9 cellular contexts compared by ENCODE assay signal in the genomic region with DNA sequence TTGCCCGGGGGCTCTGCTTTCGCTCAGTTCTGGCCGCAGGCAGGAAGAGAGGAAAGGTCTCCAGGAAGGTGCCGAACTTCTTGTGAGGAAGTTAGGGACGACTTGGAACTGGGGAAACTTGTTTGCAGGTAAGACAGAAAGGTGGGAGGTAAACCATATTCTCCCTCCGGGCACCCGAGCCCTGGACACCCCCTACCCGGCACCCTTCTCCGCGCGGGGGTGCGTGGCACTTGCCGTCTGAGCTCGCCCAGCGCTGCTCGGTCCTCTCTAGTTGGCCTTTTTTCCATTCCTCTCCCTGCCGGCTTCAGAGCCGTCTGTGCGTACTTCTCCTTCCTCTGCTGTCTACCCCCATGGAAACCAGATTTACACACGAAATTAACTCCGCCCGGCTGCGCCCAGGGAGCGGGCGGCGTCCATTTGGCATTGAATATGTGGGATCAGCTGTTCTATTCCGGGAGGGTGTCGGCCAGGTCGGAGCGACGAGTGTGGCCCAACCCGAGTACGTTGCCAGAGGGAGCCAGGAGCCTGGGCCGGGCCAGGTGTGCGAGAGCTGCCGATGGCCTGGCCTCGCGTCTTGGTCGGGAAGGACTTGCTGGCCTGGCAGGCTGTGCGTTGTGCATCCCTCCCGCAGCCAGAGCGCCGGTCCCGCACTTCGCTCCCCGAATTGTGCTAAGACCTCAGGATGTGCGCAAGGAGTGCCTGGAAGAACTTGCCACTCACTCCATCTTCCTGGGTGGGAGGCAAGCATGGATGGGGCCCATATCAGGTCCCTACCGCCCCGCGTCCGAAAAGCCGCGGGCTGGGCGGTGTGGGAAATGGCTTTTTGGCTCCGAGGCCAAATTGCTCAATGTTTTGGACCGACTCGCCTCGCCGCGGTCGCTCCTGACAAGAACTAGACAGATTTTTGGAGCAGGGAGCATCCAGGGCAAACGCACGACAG. TPM values are rescaled to one million over a fixed set of nuclear protein-coding genes. Genes with fewer than 3 reads are reported as not detected.
DNase-seq lines count a peak whose midpoint lies in the region; ATAC-seq and TF ChIP-seq lines count a peak whose summit lies in the region.
"Had no signal": no experiment of that assay in that cellular context is flagged by ENCODE, and none has a peak within 500 bp of the region (broad histone marks: within the 10 kb centered on the region; RNA-seq: fewer than 3 reads in every experiment).

No MANE protein-coding gene starts in this region.

- peaks cover 22% of the 10 kb centered on the region for H3K4me1 ChIP-seq in neural progenitor cell

- H3K27me3 Mint-ChIP-seq in neural progenitor cell (ENCODE audit: insufficient read depth, low read depth), result peaks cover 64% of the 10 kb centered on the region

- peaks cover 21% of the 10 kb centered on the region for H3F3A ChIP-seq in neural progenitor cell (ENCODE audit: low read depth)

- peaks cover 3% of the 10 kb centered on the region for H4K20me1 ChIP-seq in neural progenitor cell (ENCODE audit: low read depth)

- H3K27ac ChIP-seq in neural progenitor cell, result no peak overlapping the region

- no peaks in the 10 kb centered on the region for H3K36me3 ChIP-seq in neural progenitor cell

- TF ChIP-seq CTCF in fibroblast of mammary gland (conservative IDR thresholded peaks at IDR 0.05; ENCODE audit: control insufficient read depth, insufficient read depth, low read depth, low read length) (no peak), neural progenitor cell (IDR thresholded peaks at IDR 0.05) (no peak)

- H3K4me3 ChIP-seq in fibroblast of mammary gland (ENCODE audit: control insufficient read depth, low read depth, low read length), result peak overlapping the region; percentile 95
- H3K4me3 ChIP-seq in neural progenitor cell, result peak overlapping the region; percentile 55

- no peak for ATAC-seq in GM18861 (IDR thresholded peaks at IDR 0.05; ENCODE audit: unreplicated experiment)

- H3K27ac Mint-ChIP-seq in neural progenitor cell, result no peak overlapping the region

- H3K9me3 Mint-ChIP-seq in neural progenitor cell, result no peaks in the 10 kb centered on the region
- H3K9me3 Mint-ChIP-seq: central memory CD8-positive, alpha-beta T cell had no signal

- no peaks in the 10 kb centered on the region for H3K9me3 ChIP-seq in neural progenitor cell (ENCODE audit: low read depth)

- peak overlapping the region; percentile 6 for H2AFZ ChIP-seq in neural progenitor cell (replicated peaks)

- no peak overlapping the region for H3K9ac ChIP-seq in neural progenitor cell

- DNase-seq in COR-L47 (lab: John Stamatoyannopoulos, UW) (peak; percentile 31), NCI-H526 treated with DMSO at 0.1 percent for 48 hours (lab: John Stamatoyannopoulos, UW) (peak; percentile 23), fibroblast of mammary gland (ENCODE audit: low read depth) (peak; percentile 58), neural progenitor cell (ENCODE audit: low spot score) (peak; percentile 49), cerebellar nuclear complex (lab: John Stamatoyannopoulos, UW) (no peak), NCI-H82 (lab: John Stamatoyannopoulos, UW) (no peak), middle frontal gyrus (ENCODE audit: extremely low spot score, low spot score) (no peak)

- H3K4me2 ChIP-seq in neural progenitor cell, result peak overlapping the region; percentile 58

- H3K4me1 Mint-ChIP-seq in neural progenitor cell, result peaks cover 25% of the 10 kb centered on the region

- peak overlapping the region; percentile 76 for H3K4me3 Mint-ChIP-seq in neural progenitor cell

- peaks cover 86% of the 10 kb centered on the region for H3K27me3 ChIP-seq in neural progenitor cell

- H3K79me2 ChIP-seq in neural progenitor cell (ENCODE audit: low read depth), result no peaks in the 10 kb centered on the region

- no peaks in the 10 kb centered on the region for H3K36me3 Mint-ChIP-seq in neural progenitor cell

RNA-seq across cellular contexts. Expression of gene PDGFRA, which starts 1.7 kb away (rescaled TPM):
- total RNA-seq in neural progenitor cell (ENCODE audit: low replicate concordance), result 1.8 and 2.1 TPM in 2 replicates

Comparison
In these comparisons a context has a peak if more than half of its experiments do, and no peak if none do; other contexts are left out.
1. DNase-seq: peak in COR-L47 (single experiment), NCI-H526 treated with DMSO at 0.1 percent for 48 hours (single experiment), fibroblast of mammary gland (single experiment) and neural progenitor cell (single experiment); none in cerebellar nuclear complex (0 of 2), NCI-H82 (single experiment) and middle frontal gyrus (single experiment).